In genomic region chr16:13919683-13920509, GRCh38 we compare ENCODE assay signal across 8 cellular contexts. TPM values are rescaled to one million over a fixed set of nuclear protein-coding genes. Genes with fewer than 3 reads are reported as not detected.
DNase-seq lines count a peak whose midpoint lies in the region; ATAC-seq and TF ChIP-seq lines count a peak whose summit lies in the region.

Gene ERCC4 (plus strand): TSS chr16:13920154. CDS start chr16:13920166, 12 bp downstream.

- H2AFZ ChIP-seq in OCI-LY1 (ENCODE audit: low read length): no peak within 1 kb of the TSS

- H3K4me3 Mint-ChIP-seq in endothelial cell (ENCODE audit: unreplicated experiment): peak within 1 kb of the TSS; percentile 90
- H3K4me3 Mint-ChIP-seq in mesothelial cell of epicardium: peak within 1 kb of the TSS; percentile 98

- peaks cover 14% of the 10 kb centered on the region; the same call in 1 of the 2 replicates for H3K36me3 ChIP-seq in OCI-LY1 (ENCODE audit: insufficient read depth, low read length)

- H3K27ac Mint-ChIP-seq in endothelial cell (ENCODE audit: unreplicated experiment) (peak within 1 kb of the TSS; percentile 78), mesothelial cell of epicardium (peak within 1 kb of the TSS; percentile 89)

- H3F3A ChIP-seq in OCI-LY1 (ENCODE audit: insufficient read depth, low read length): no peaks in the 10 kb centered on the region

- peaks cover 19% of the 10 kb centered on the region for H3K4me1 ChIP-seq in OCI-LY1 (ENCODE audit: insufficient read depth, low read length, severe bottlenecking)

- peak; percentile 97 for ATAC-seq in GM21515 (IDR thresholded peaks at IDR 0.05; ENCODE audit: unreplicated experiment)

- H3K27me3 Mint-ChIP-seq in endothelial cell (ENCODE audit: unreplicated experiment): peaks cover 2% of the 10 kb centered on the region
- peaks cover 5% of the 10 kb centered on the region for H3K27me3 Mint-ChIP-seq in mesothelial cell of epicardium (ENCODE audit: low read depth)

- peak within 1 kb of the TSS; percentile 5 for H3K27ac ChIP-seq in OCI-LY1 (ENCODE audit: low read depth, low read length, poor library complexity, severe bottlenecking)

- peak within 1 kb of the TSS; percentile 83 for H3K4me3 ChIP-seq in OCI-LY1 (ENCODE audit: low read depth, low read length, poor library complexity, severe bottlenecking)

- H3K4me1 Mint-ChIP-seq in endothelial cell (ENCODE audit: unreplicated experiment): peaks cover 11% of the 10 kb centered on the region
- peaks cover 28% of the 10 kb centered on the region for H3K4me1 Mint-ChIP-seq in mesothelial cell of epicardium

- TF ChIP-seq CTCF in OCI-LY1 (IDR thresholded peaks at IDR 0.05; ENCODE audit: low read length): peak; percentile 81
- TF ChIP-seq CTCF in endothelial cell (IDR thresholded peaks at IDR 0.05; ENCODE audit: unreplicated experiment): peak; percentile 99
- TF ChIP-seq CTCF in mesothelial cell of epicardium (IDR thresholded peaks at IDR 0.05; ENCODE audit: unreplicated experiment): peak; percentile 97

- DNase-seq in DMS114 treated with DMSO at 0.1 percent for 48 hours (lab: John Stamatoyannopoulos, UW; ENCODE audit: unreplicated experiment): peak; percentile 98
- DNase-seq in HuH-7 (ENCODE audit: low spot score): peak; percentile 85
- peak; percentile 99 for DNase-seq in activated CD8-positive, alpha-beta memory T cell treated with anti-CD3 and anti-CD28 coated beads, Interleukin-2, amount 50 U/mL, for 4 hours
- peak; percentile 100 for DNase-seq in endothelial cell (ENCODE audit: low spot score)
- DNase-seq in mesothelial cell of epicardium (ENCODE audit: low spot score in 2 of 2, unreplicated experiment in 2 of 2): peak; percentile 99
- DNase-seq in stimulated activated CD8-positive, alpha-beta memory T cell treated with anti-CD3 and anti-CD28 coated beads, Interleukin-15, amount 100 ng/mL, for 48 hours (ENCODE audit: low read depth in 2 of 2): peak; percentile 94 to 98

- no peaks in the 10 kb centered on the region for H3K9me2 ChIP-seq in OCI-LY1 (ENCODE audit: low read depth, low read length)

- H3K9ac ChIP-seq in OCI-LY1 (ENCODE audit: low read length): peak within 1 kb of the TSS; percentile 91

- H3K9me3 Mint-ChIP-seq in endothelial cell (ENCODE audit: unreplicated experiment) (no peaks in the 10 kb centered on the region), mesothelial cell of epicardium (no peaks in the 10 kb centered on the region)

- H3K27me3 ChIP-seq in OCI-LY1 (ENCODE audit: insufficient read depth, low read length): no peaks in the 10 kb centered on the region

- H3K9me3 ChIP-seq in OCI-LY1 (ENCODE audit: low read length): no peaks in the 10 kb centered on the region

- H3K36me3 Mint-ChIP-seq in endothelial cell (ENCODE audit: low read depth, unreplicated experiment) (peaks cover 6% of the 10 kb centered on the region), mesothelial cell of epicardium (peaks cover 2% of the 10 kb centered on the region)

- peak within 1 kb of the TSS; percentile 81 for H3K4me2 ChIP-seq in OCI-LY1 (ENCODE audit: low read length)

- H3K79me2 ChIP-seq in OCI-LY1 (ENCODE audit: insufficient read depth, low read length): no peaks in the 10 kb centered on the region

- H4K20me1 ChIP-seq in OCI-LY1 (ENCODE audit: insufficient read depth, low read length): no peaks in the 10 kb centered on the region

RNA-seq across cellular contexts. Expression of gene ERCC4, which starts in this region (rescaled TPM):
- total RNA-seq in endothelial cell (ENCODE audit: unreplicated experiment) (14.3 TPM), mesothelial cell of epicardium (12.1 to 16.4 TPM (median 16.1 TPM) in 3 replicates)

Comparison
In these comparisons a context has a peak if more than half of its experiments do, and no peak if none do; other contexts are left out.
1. Peak in every context shown above with its lines: DNase-seq, ATAC-seq, H3K4me3 ChIP-seq and H3K27ac ChIP-seq.